Comparison of ENCODE assay signal across 21 cellular contexts in genomic region chr4:86815653-86816052, GRCh38. TPM values are rescaled to one million over a fixed set of nuclear protein-coding genes. Genes with fewer than 3 reads are reported as not detected.
"Had no signal": no experiment of that assay in that cellular context is flagged by ENCODE, and none has a peak within 500 bp of the region (broad histone marks: within the 10 kb centered on the region; RNA-seq: fewer than 3 reads in every experiment).

No MANE protein-coding gene starts in this region.

- ATAC-seq: activated CD4-positive, CD25-positive, alpha-beta regulatory T cell treated with anti-CD3 and anti-CD28 coated beads, Interleukin-2, amount 50 U/mL, for 24 hours; activated T-cell treated with anti-CD3 and anti-CD28 coated beads, Interleukin-2, amount 50 U/mL, for 4 hours; left lobe of liver; mucosa of descending colon; stimulated activated naive CD8-positive, alpha-beta T cell treated with anti-CD3 and anti-CD28 coated beads, Interleukin-15, amount 100 ng/mL, for 72 hours had no signal

- H3K4me3 ChIP-seq: coronary artery, mucosa of descending colon had no signal

- DNase-seq: activated CD4-positive, alpha-beta T cell treated with anti-CD3 and anti-CD28 coated beads, Interleukin-2, amount 50 U/mL, for 1 hour; activated CD8-positive, alpha-beta memory T cell treated with anti-CD3 and anti-CD28 coated beads, Interleukin-2, amount 50 U/mL, for 4 hours; activated naive CD4-positive, alpha-beta T cell treated with anti-CD3 and anti-CD28 coated beads for 36 hours; activated T-cell treated with anti-CD3 and anti-CD28 coated beads, Interleukin-2, amount 50 U/mL, for 4 hours; aorta; islet precursor cell; mucosa of descending colon; naive B cell; SHP77 treated with DMSO at 0.1 percent for 48 hours; small intestine; stimulated activated CD4-positive, alpha-beta T cell treated with anti-CD3 and anti-CD28 coated beads, Interleukin-15, amount 100 ng/mL, for 24 hours; stimulated activated CD4-positive, alpha-beta T cell treated with anti-CD3 and anti-CD28 coated beads, Interleukin-2, amount 100 ng/mL, for 48 hours; stimulated activated naive CD8-positive, alpha-beta T cell treated with anti-CD3 and anti-CD28 coated beads, Interleukin-15, amount 100 ng/mL, for 72 hours; T1000 had no signal

RNA-seq across cellular contexts. Expression of gene SLC10A6, which starts 33.5 kb away (rescaled TPM):
- total RNA-seq: activated naive CD4-positive, alpha-beta T cell treated with anti-CD3 and anti-CD28 coated beads for 36 hours; activated T-cell treated with anti-CD3 and anti-CD28 coated beads, Interleukin-2, amount 50 U/mL, for 4 hours; glomerular endothelial cell; neural crest cell; progenitor cell of endocrine pancreas; T-helper 1 cell treated with Interleukin-12 subunit alpha and Interleukin-12 subunit beta and Interleukin-4 antibody, amounts not matched to agents 30 ng/mL and 1 ng/mL, for 36 hours had no signal
- polyA plus RNA-seq: aorta had no signal
